In the genomic region with DNA sequence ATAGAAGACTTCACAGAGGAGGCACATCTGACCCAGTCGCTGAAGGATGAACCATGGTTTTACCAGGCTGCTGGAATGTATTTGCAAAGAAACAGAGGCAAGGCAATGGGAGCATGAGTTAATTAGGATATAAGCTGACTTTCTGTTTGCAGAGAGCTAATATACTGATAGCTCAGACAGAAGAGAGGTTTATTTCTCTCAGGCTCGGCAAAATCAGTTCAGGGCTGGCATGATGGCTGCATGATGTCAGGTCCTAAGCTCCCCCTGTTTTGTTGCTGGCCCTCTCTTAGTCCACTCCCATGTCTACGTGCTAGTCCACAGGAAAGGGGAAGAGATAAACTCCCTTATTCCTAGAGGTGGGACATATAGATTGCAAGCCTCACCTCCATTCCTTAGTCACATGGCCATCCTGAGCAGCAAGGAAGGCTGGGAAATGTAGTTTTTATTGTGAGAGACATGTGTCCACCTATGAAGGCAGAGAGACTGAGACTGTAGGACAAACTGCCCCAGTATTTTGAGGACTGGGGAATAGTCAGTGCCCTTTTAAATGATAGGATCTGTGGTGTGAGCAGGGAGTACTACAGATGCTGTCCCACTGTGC, we compare ENCODE assay signal across 17 cellular contexts.
DNase-seq lines count a peak whose midpoint lies in the region; ATAC-seq and TF ChIP-seq lines count a peak whose summit lies in the region.
"Had no signal": no experiment of that assay in that cellular context is flagged by ENCODE, and none has a peak within 500 bp of the region (broad histone marks: within the 10 kb centered on the region; RNA-seq: fewer than 3 reads in every experiment).

No MANE protein-coding gene starts in this region.

- H3K4me3 ChIP-seq in Panc1 (ENCODE audit: low read depth in 2 of 2, low read length in 2 of 2) = no peak overlapping the region
- H3K4me3 ChIP-seq in hepatocyte = no peak overlapping the region
- H3K4me3 ChIP-seq in esophagus muscularis mucosa = no peak overlapping the region
- H3K4me3 ChIP-seq: gastrocnemius medialis, uterus had no signal

- no peak for TF ChIP-seq POLR2A in esophagus muscularis mucosa (IDR thresholded peaks at IDR 0.05; ENCODE audit: low read depth)

- H3K27me3 ChIP-seq in Panc1 (ENCODE audit: control insufficient read depth, insufficient read depth, low read length) (no peaks in the 10 kb centered on the region), hepatocyte (peaks cover 17% of the 10 kb centered on the region), esophagus muscularis mucosa (peaks cover 0 to 19% (median 0%) of the 10 kb centered on the region in 4 donors)
- H3K27me3 ChIP-seq: gastrocnemius medialis, uterus had no signal

- POLR2A ChIA-PET in Panc1 (lab: Charles Lee) = no interaction called here

- peak; percentile 20 for DNase-seq in NCI-H2227 (lab: John Stamatoyannopoulos, UW; ENCODE audit: unreplicated experiment)
- no peak for DNase-seq in NCI-H2227 treated with DMSO at 0.1 percent for 48 hours (lab: John Stamatoyannopoulos, UW)
- peak; percentile 60 for DNase-seq in HT1080 (ENCODE audit: low read depth)
- DNase-seq in Panc1 (ENCODE audit: low read depth, low spot score) = no peak
- peak; percentile 19 for DNase-seq in hepatocyte (ENCODE audit: low spot score)
- DNase-seq in T1000 (lab: John Stamatoyannopoulos, UW) = no peak
- DNase-seq in DMS153 treated with DMSO at 0.1 percent for 48 hours (lab: John Stamatoyannopoulos, UW; ENCODE audit: unreplicated experiment) = no peak
- no peak for DNase-seq in esophagus muscularis mucosa (ENCODE audit: extremely low spot score)
- DNase-seq: activated B cell treated with CpG ODN at 0.5 μM for 24 hours; activated effector memory CD4-positive, alpha-beta T cell treated with Interleukin-2 at 50 U/mL for 16 hours; CD8-positive, alpha-beta memory T cell; gastrocnemius medialis; immature natural killer cell; NCI-H1048; stimulated activated naive CD8-positive, alpha-beta T cell treated with anti-CD3 and anti-CD28 coated beads, Interleukin-15, amount 100 ng/mL, for 72 hours; SW 1271; uterus had no signal

- BruUV-seq in Panc1 (replicated peaks; lab: Mats Ljungman, UMichigan) = no TSS peak

- no peaks in the 10 kb centered on the region for H3K9me2 ChIP-seq in hepatocyte (replicated peaks; ENCODE audit: insufficient read depth)

- no peak overlapping the region for H2AFZ ChIP-seq in hepatocyte

- WGBS in hepatocyte (ENCODE audit: low lambda C conversion rate, missing lambda C conversion rate) = 68% methylated on average over 3 of the region's 3 CpGs
- 75% methylated on average over 3 of the region's 3 CpGs for WGBS in esophagus muscularis mucosa

- intact Hi-C loops in Panc1 (cut with micrococcal nuclease; ENCODE audit: unreplicated experiment) (no loop called here), esophagus muscularis mucosa (cut with DNase I) (no loop called here)

- in situ Hi-C loops in Panc1 (cut with HindIII; ENCODE audit: low pct_unique_long_range_greater_than_20kb, low sequenced_read_pairs) = no loop called here

- no peak overlapping the region for H3K27ac ChIP-seq in Panc1 (ENCODE audit: low read length)
- no peak overlapping the region for H3K27ac ChIP-seq in hepatocyte
- H3K27ac ChIP-seq in esophagus muscularis mucosa (replicated peaks in 1 of 4) = no peak overlapping the region
- H3K27ac ChIP-seq: gastrocnemius medialis, uterus had no signal

- H3K4me1 ChIP-seq in Panc1 (ENCODE audit: control insufficient read depth, insufficient read depth, low read length) (no peaks in the 10 kb centered on the region), hepatocyte (ENCODE audit: insufficient read depth) (no peaks in the 10 kb centered on the region), esophagus muscularis mucosa (no peaks in the 10 kb centered on the region)
- H3K4me1 ChIP-seq: gastrocnemius medialis, uterus had no signal

- H3K79me2 ChIP-seq in hepatocyte = no peaks in the 10 kb centered on the region

- TF ChIP-seq EP300 in esophagus muscularis mucosa (IDR thresholded peaks at IDR 0.05) = no peak

- H3K9me3 ChIP-seq in Panc1 (ENCODE audit: control insufficient read depth, insufficient read depth, low read depth, low read length) (no peaks in the 10 kb centered on the region), hepatocyte (ENCODE audit: low read depth) (no peaks in the 10 kb centered on the region), esophagus muscularis mucosa (peaks cover 0 to 7% (median 2%) of the 10 kb centered on the region in 4 donors)
- H3K9me3 ChIP-seq: gastrocnemius medialis, uterus had no signal

- no peaks in the 10 kb centered on the region for H4K20me1 ChIP-seq in hepatocyte (ENCODE audit: insufficient read depth, poor library complexity, severe bottlenecking)

- peak; percentile 53; the same call in 1 of the 2 replicates for ATAC-seq in Panc1
- ATAC-seq: gastrocnemius medialis; stimulated activated naive CD8-positive, alpha-beta T cell treated with anti-CD3 and anti-CD28 coated beads, Interleukin-15, amount 100 ng/mL, for 72 hours had no signal

- CTCF ChIA-PET in Panc1 (lab: Charles Lee) = no interaction called here

- TF ChIP-seq CTCF in Panc1 (IDR thresholded peaks at IDR 0.05) (no peak), hepatocyte (IDR thresholded peaks at IDR 0.05; ENCODE audit: poor library complexity) (no peak), esophagus muscularis mucosa (IDR thresholded peaks at IDR 0.05) (no peak)

- peak overlapping the region; percentile 53 for H3K4me2 ChIP-seq in hepatocyte

- H3K36me3 ChIP-seq in Panc1 (ENCODE audit: control insufficient read depth, insufficient read depth, low read length) (no peaks in the 10 kb centered on the region), hepatocyte (replicated peaks; ENCODE audit: insufficient read depth, low read depth) (no peaks in the 10 kb centered on the region), esophagus muscularis mucosa (no peaks in the 10 kb centered on the region)
- H3K36me3 ChIP-seq: gastrocnemius medialis, uterus had no signal

Comparison
In these comparisons a context has a peak if more than half of its experiments do, and no peak if none do; other contexts are left out.
1. DNase-seq: peak in NCI-H2227 (single experiment), HT1080 (single experiment) and hepatocyte (single experiment); none in NCI-H2227 treated with DMSO at 0.1 percent for 48 hours (single experiment), Panc1 (single experiment), T1000 (single experiment), DMS153 treated with DMSO at 0.1 percent for 48 hours (single experiment) and esophagus muscularis mucosa (single experiment).